13 cellular contexts compared by ENCODE assay signal in genomic region chr1:168360151-168360550, GRCh38.
A peak's percentile ranks its signal among the peaks of the same experiment; 100 is the strongest.
DNase-seq lines count a peak whose midpoint lies in the region; ATAC-seq and TF ChIP-seq lines count a peak whose summit lies in the region.
"Had no signal": no experiment of that assay in that cellular context is flagged by ENCODE, and none has a peak within 500 bp of the region (broad histone marks: within the 10 kb centered on the region; RNA-seq: fewer than 3 reads in every experiment).

No MANE protein-coding gene starts in this region.

- TF ChIP-seq CTCF in activated CD8-positive, alpha-beta T cell treated with anti-CD3 and anti-CD28 coated beads for 36 hours (IDR thresholded peaks at IDR 0.05), result no peak

- no peaks in the 10 kb centered on the region for H3K27me3 Mint-ChIP-seq in activated CD8-positive, alpha-beta T cell treated with anti-CD3 and anti-CD28 coated beads for 36 hours
- H3K27me3 Mint-ChIP-seq in immature natural killer cell (ENCODE audit: low read depth in 3 of 3), result peaks cover 0 to 12% (median 2%) of the 10 kb centered on the region in 3 donors

- ATAC-seq in activated CD8-positive, alpha-beta T cell treated with anti-CD3 and anti-CD28 coated beads for 36 hours, result peak; percentile 50
- ATAC-seq in stimulated activated naive CD8-positive, alpha-beta T cell treated with anti-CD3 and anti-CD28 coated beads, Interleukin-15, Interleukin-2, amounts not matched to agents 100 U/mL and 50 U/mL, for 24 hours, result peak; percentile 70
- ATAC-seq: gastrocnemius medialis, GM23338, left lobe of liver, pancreas had no signal

- H3K36me3 Mint-ChIP-seq in activated CD8-positive, alpha-beta T cell treated with anti-CD3 and anti-CD28 coated beads for 36 hours (ENCODE audit: low read depth), result no peaks in the 10 kb centered on the region
- peaks cover 0 to 8% (median 0%) of the 10 kb centered on the region in 3 donors for H3K36me3 Mint-ChIP-seq in immature natural killer cell

- CTCF ChIA-PET in activated CD8-positive, alpha-beta T cell treated with anti-CD3 and anti-CD28 coated beads for 36 hours (lab: Charles Lee), result interaction anchor here (2.2 kb wide), 1 partner anchor 18 kb away, joined by 13 read pairs; no protein-coding TSS in a partner anchor

- H3K27ac Mint-ChIP-seq in activated CD8-positive, alpha-beta T cell treated with anti-CD3 and anti-CD28 coated beads for 36 hours, result no peak overlapping the region
- peak overlapping the region; percentile 79 to 99 (median 92) for H3K27ac Mint-ChIP-seq in immature natural killer cell
- H3K27ac Mint-ChIP-seq: GM23338 had no signal

- DNase-seq in stimulated activated CD4-positive, alpha-beta T cell treated with anti-CD3 and anti-CD28 coated beads, Interleukin-12 subunit alpha, Interleukin-12 subunit beta, amount 100 ng/mL, for 48 hours (ENCODE audit: low read depth in 2 of 3, low spot score in 1 of 3), result peak in 2 of 3 donors; percentile 22
- no peak for DNase-seq in stimulated activated CD4-positive, alpha-beta T cell treated with anti-CD3 and anti-CD28 coated beads, Interleukin-2, amount 100 ng/mL, for 48 hours
- DNase-seq in activated CD8-positive, alpha-beta T cell treated with anti-CD3 and anti-CD28 coated beads for 36 hours, result peak; percentile 69
- DNase-seq in immature natural killer cell (peak; percentile 56 to 71 (median 67)), putamen (ENCODE audit: low spot score) (no peak), ureter (ENCODE audit: low spot score) (no peak), erythroblast (lab: John Stamatoyannopoulos, UW) (no peak)
- peak; percentile 25 for DNase-seq in stimulated activated naive CD8-positive, alpha-beta T cell treated with anti-CD3 and anti-CD28 coated beads, Interleukin-15, Interleukin-2, amounts not matched to agents 100 U/mL and 50 U/mL, for 24 hours
- DNase-seq: gastrocnemius medialis, NCI-H1694, pancreas had no signal

- TF ChIP-seq POLR2A in erythroblast (IDR thresholded peaks at IDR 0.05; ENCODE audit: low read length), result no peak

- peaks cover 16% of the 10 kb centered on the region for H3K4me1 Mint-ChIP-seq in activated CD8-positive, alpha-beta T cell treated with anti-CD3 and anti-CD28 coated beads for 36 hours (ENCODE audit: low read depth)
- peaks cover 60 to 65% of the 10 kb centered on the region in 2 donors for H3K4me1 Mint-ChIP-seq in immature natural killer cell
- H3K4me1 Mint-ChIP-seq: GM23338 had no signal

- H3K4me3 Mint-ChIP-seq in activated CD8-positive, alpha-beta T cell treated with anti-CD3 and anti-CD28 coated beads for 36 hours, result no peak overlapping the region
- H3K4me3 Mint-ChIP-seq in immature natural killer cell, result peak overlapping the region; percentile 58 to 91 (median 76)
- H3K4me3 Mint-ChIP-seq: GM23338 had no signal

- POLR2A ChIA-PET in activated CD8-positive, alpha-beta T cell treated with anti-CD3 and anti-CD28 coated beads for 36 hours (lab: Charles Lee), result interaction anchor here (0.7 kb wide), 1 partner anchor 80 kb away, joined by 3 read pairs; the partner anchor contains the start of gene TBX19

- H3K9me3 Mint-ChIP-seq in activated CD8-positive, alpha-beta T cell treated with anti-CD3 and anti-CD28 coated beads for 36 hours, result no peaks in the 10 kb centered on the region
- peaks cover 0 to 2% (median 0%) of the 10 kb centered on the region in 6 donors for H3K9me3 Mint-ChIP-seq in immature natural killer cell
- H3K9me3 Mint-ChIP-seq: GM23338 had no signal

- intact Hi-C loops in activated CD8-positive, alpha-beta T cell treated with anti-CD3 and anti-CD28 coated beads for 36 hours (cut with micrococcal nuclease), result no loop called here

Comparison
In these comparisons a context has a peak if more than half of its experiments do, and no peak if none do; other contexts are left out.
1. DNase-seq: peak in stimulated activated CD4-positive, alpha-beta T cell treated with anti-CD3 and anti-CD28 coated beads, Interleukin-12 subunit alpha, Interleukin-12 subunit beta, amount 100 ng/mL, for 48 hours (2 of 3), activated CD8-positive, alpha-beta T cell treated with anti-CD3 and anti-CD28 coated beads for 36 hours (single experiment), immature natural killer cell (3 of 3) and stimulated activated naive CD8-positive, alpha-beta T cell treated with anti-CD3 and anti-CD28 coated beads, Interleukin-15, Interleukin-2, amounts not matched to agents 100 U/mL and 50 U/mL, for 24 hours (single experiment); none in stimulated activated CD4-positive, alpha-beta T cell treated with anti-CD3 and anti-CD28 coated beads, Interleukin-2, amount 100 ng/mL, for 48 hours (0 of 2), putamen (single experiment), ureter (single experiment) and erythroblast (0 of 2).